Comparison of ENCODE assay signal across 1 cellular context in genomic region chr10:35217458-35217857, GRCh38.
TF ChIP-seq lines count a peak whose summit lies in the region.

No MANE protein-coding gene starts in this region.

TF ChIP-seq in GM23338, 12 proteins besides CTCF, POLR2A, EP300 and RAD21 (continued from another document):
- no peak for TF ChIP-seq ZNF462 (CRISPR knock-in tag; IDR thresholded peaks at IDR 0.05)
- TF ChIP-seq EZH2phosphoT487 (IDR thresholded peaks at IDR 0.05; ENCODE audit: unreplicated experiment) = no peak
- no peak for TF ChIP-seq EZH2 (IDR thresholded peaks at IDR 0.05; ENCODE audit: low read depth, unreplicated experiment)
- TF ChIP-seq CREB1 (CRISPR knock-in tag; IDR thresholded peaks at IDR 0.05; ENCODE audit: low read depth) = no peak
- no peak for TF ChIP-seq ZNF331 (CRISPR knock-in tag; IDR thresholded peaks at IDR 0.05; ENCODE audit: low read depth)
